8 cellular contexts compared by ENCODE assay signal in the genomic region with DNA sequence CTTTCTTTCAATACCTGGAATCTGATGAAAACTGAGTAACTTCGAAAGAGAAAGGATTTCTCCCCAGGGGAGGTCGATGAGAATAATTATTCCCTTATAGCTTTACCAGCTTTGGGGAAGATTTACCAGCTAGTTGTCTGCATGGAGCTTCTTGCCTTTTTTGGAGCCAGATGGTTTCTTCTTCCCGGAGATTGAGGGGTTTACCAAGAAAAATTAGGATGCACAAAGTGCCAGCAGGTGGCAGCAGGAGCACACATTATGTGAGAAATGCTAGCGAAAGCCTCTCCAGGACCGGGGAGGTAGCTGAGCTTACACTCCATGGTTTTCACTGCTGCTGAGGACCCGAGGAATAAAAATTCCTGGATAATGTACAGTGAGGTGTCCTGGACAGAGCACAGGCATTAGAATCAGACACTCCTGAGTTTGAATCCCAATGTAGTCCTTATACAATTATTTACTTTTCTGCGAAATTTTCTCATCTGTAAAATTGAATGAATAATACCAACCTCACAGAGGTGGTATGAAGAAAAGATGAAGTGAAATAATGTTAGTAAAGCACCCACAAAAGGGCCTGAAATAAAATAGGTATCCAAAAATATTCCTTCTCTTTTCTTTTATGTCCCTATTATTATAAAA. TPM values are rescaled to one million over a fixed set of nuclear protein-coding genes. Genes with fewer than 3 reads are reported as not detected.
DNase-seq lines count a peak whose midpoint lies in the region; ATAC-seq, FAIRE-seq and TF ChIP-seq lines count a peak whose summit lies in the region.

No MANE protein-coding gene starts in this region.

- DNase-seq in DND-41, result peak; percentile 75
- peak; percentile 70 for DNase-seq in LoVo (ENCODE audit: low spot score)
- peak; percentile 50 for DNase-seq in RCC 7860 (ENCODE audit: low spot score)
- DNase-seq in activated T-helper 1 cell treated with anti-CD3 and anti-CD28 coated beads, Interleukin-2, amount 50 U/mL, for 16 hours (ENCODE audit: low read depth in 1 of 2, low spot score in 1 of 2), result peak; percentile 46 to 55
- DNase-seq in fibroblast of villous mesenchyme (ENCODE audit: low read depth), result peak; percentile 89
- DNase-seq in nucleus accumbens (lab: John Stamatoyannopoulos, UW), result peak in 55 of 56 donors; percentile 20 to 93 (median 66)
- DNase-seq in superior temporal gyrus (ENCODE audit: extremely low spot score), result peak; percentile 97

- H3K4me2 ChIP-seq in DND-41 (ENCODE audit: insufficient read depth, low read length), result no peak overlapping the region

- H3K4me3 ChIP-seq in DND-41 (ENCODE audit: low read depth in 1 of 2, low read length in 2 of 2) (no peak overlapping the region), fibroblast of villous mesenchyme (ENCODE audit: low read depth, low read length) (no peak overlapping the region)

- no peaks in the 10 kb centered on the region for H4K20me1 ChIP-seq in DND-41 (ENCODE audit: insufficient read depth, low read length)

- no peaks in the 10 kb centered on the region for H3K36me3 ChIP-seq in DND-41 (ENCODE audit: insufficient read depth, low read length)

- H3K79me2 ChIP-seq in DND-41 (ENCODE audit: insufficient read depth, low read length), result no peaks in the 10 kb centered on the region

- peaks cover 5% of the 10 kb centered on the region for H3K27me3 ChIP-seq in DND-41 (ENCODE audit: insufficient read depth, low read length, poor library complexity)

- no peak overlapping the region for H2AFZ ChIP-seq in DND-41 (ENCODE audit: low read depth, low read length)

- ATAC-seq in DND-41 (ENCODE audit: insufficient read depth, low read depth) (peak; percentile 80), HG03469 (IDR thresholded peaks at IDR 0.05; ENCODE audit: unreplicated experiment) (no peak)

- TF ChIP-seq CTCF in DND-41 (IDR thresholded peaks at IDR 0.05; ENCODE audit: borderline replicate concordance, extremely low read depth, low read length, poor library complexity, severe bottlenecking), result peak; percentile 84
- peak; percentile 79 for TF ChIP-seq CTCF in fibroblast of villous mesenchyme (IDR thresholded peaks at IDR 0.05; ENCODE audit: insufficient read depth, low read depth, low read length)

- H3K9me3 ChIP-seq in DND-41 (ENCODE audit: insufficient read depth, low read length, severe bottlenecking), result no peaks in the 10 kb centered on the region

- FAIRE-seq in RCC 7860 (lab: Jason Lieb, UNC), result no peak

- no peak overlapping the region for H3K27ac ChIP-seq in DND-41 (ENCODE audit: low read length)

- H3K4me1 ChIP-seq in DND-41 (ENCODE audit: insufficient read depth, low read length), result no peaks in the 10 kb centered on the region

- no peak overlapping the region for H3K9ac ChIP-seq in DND-41 (ENCODE audit: low read depth, low read length)

RNA-seq across cellular contexts. Expression of a gene that starts 46.0 kb away (rescaled TPM):
- 72.5 and 76.4 TPM in 2 replicates for total RNA-seq in fibroblast of villous mesenchyme
